27 cellular contexts compared by ENCODE assay signal in the genomic region with DNA sequence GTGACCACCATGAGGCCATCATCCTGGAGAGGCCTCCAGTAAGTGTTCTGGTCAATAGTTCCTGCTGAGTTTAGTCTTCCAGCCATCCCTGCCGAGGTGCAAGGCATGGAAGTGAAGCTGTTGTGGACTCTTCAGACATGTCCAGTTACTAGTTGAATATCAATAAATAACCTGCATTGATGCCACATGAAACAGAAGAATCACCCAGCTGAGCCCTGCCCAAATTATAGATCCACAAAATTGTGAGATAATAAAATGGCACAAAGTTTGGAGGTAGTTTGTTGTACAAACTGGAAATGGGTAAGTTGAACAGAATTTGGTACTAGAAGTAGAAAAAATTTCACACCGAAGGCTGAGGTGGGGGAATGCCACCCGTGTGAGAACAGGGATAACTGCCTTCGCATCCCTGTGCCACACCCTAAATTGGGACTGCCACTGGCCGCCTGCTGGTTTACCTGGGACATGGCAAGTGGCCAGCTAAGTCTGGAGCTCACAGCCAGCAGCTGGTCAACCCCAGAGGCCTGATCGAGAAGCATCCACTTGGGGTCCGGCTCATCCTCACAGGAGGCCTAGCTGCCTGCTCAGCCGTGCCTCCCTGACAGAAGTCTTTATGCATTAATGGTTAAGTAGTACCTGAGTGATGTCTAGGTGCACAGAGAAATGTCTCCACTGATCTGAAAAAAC.
A peak's percentile ranks its signal among the peaks of the same experiment; 100 is the strongest.
DNase-seq lines count a peak whose midpoint lies in the region; ATAC-seq and TF ChIP-seq lines count a peak whose summit lies in the region.
"Had no signal": no experiment of that assay in that cellular context is flagged by ENCODE, and none has a peak within 500 bp of the region (broad histone marks: within the 10 kb centered on the region; RNA-seq: fewer than 3 reads in every experiment).

No MANE protein-coding gene starts in this region.

- BruUV-seq in OCI-LY7 (replicated peaks; lab: Mats Ljungman, UMichigan), result no TSS peak

- ATAC-seq in GM21423 (IDR thresholded peaks at IDR 0.05; ENCODE audit: unreplicated experiment), result no peak
- ATAC-seq: T-cell had no signal

- H3K9me2 ChIP-seq in OCI-LY7 (ENCODE audit: insufficient read depth, low read length), result no peaks in the 10 kb centered on the region

- peaks cover 16% of the 10 kb centered on the region for H3K27me3 Mint-ChIP-seq in endodermal cell (ENCODE audit: insufficient read depth)
- H3K27me3 Mint-ChIP-seq: T-cell had no signal

- no peaks in the 10 kb centered on the region for H3K27me3 ChIP-seq in endodermal cell (ENCODE audit: control insufficient read depth, insufficient read depth, low read length, poor library complexity, severe bottlenecking)

- peaks cover 2% of the 10 kb centered on the region for H3K36me3 Mint-ChIP-seq in endodermal cell (ENCODE audit: low read depth)

- CTCF ChIA-PET in HEK293 (lab: Yijun Ruan, JAX), result interaction anchor here (1.0 kb wide), 1 partner anchor 13 kb away, joined by 3 read pairs; no protein-coding TSS in a partner anchor
- CTCF ChIA-PET in OCI-LY7 (lab: Charles Lee; ENCODE audit: unreplicated experiment), result no interaction called here

- H3K27ac Mint-ChIP-seq in endodermal cell, result no peak overlapping the region
- H3K27ac Mint-ChIP-seq: B cell; CD14-positive monocyte; CD8-positive, alpha-beta memory T cell; T-cell had no signal

- no peak overlapping the region for H3K9ac ChIP-seq in endodermal cell (ENCODE audit: extremely low read depth, low read length, poor library complexity, severe bottlenecking)
- H3K9ac ChIP-seq: GM23248 had no signal

- H3K9me3 Mint-ChIP-seq in endodermal cell, result peaks cover 16% of the 10 kb centered on the region

- H3K9me3 ChIP-seq in HEK293 (ENCODE audit: control insufficient read depth, insufficient read depth, low read depth, low read length), result no peaks in the 10 kb centered on the region
- no peaks in the 10 kb centered on the region; the same call in 1 of the 2 replicates for H3K9me3 ChIP-seq in OCI-LY7 (ENCODE audit: low read length)
- peaks cover 18% of the 10 kb centered on the region for H3K9me3 ChIP-seq in endodermal cell (ENCODE audit: control insufficient read depth, low read length)

- WGBS in endodermal cell (ENCODE audit: insufficient coverage in 1 of 2, insufficient read length in 1 of 2), 2 experiments, result 90% methylated on average over 6 to 8 of the region's 8 CpGs

- POLR2A ChIA-PET in HEK293 (lab: Yijun Ruan, JAX), result no interaction called here
- POLR2A ChIA-PET in OCI-LY7 (lab: Charles Lee), result no interaction called here

- H3K79me2 ChIP-seq in OCI-LY7 (ENCODE audit: insufficient read depth, low read depth, low read length), result no peaks in the 10 kb centered on the region

- no peak overlapping the region for H2AFZ ChIP-seq in OCI-LY7 (ENCODE audit: low read length)
- H2AFZ ChIP-seq: GM23248 had no signal

- H3K4me3 Mint-ChIP-seq in endodermal cell, result no peak overlapping the region
- H3K4me3 Mint-ChIP-seq: B cell; CD14-positive monocyte; CD8-positive, alpha-beta memory T cell; T-cell had no signal

- DNase-seq in DMS53 (lab: John Stamatoyannopoulos, UW), result peak; percentile 12
- DNase-seq in DMS53 treated with DMSO at 0.1 percent for 48 hours (lab: John Stamatoyannopoulos, UW; ENCODE audit: unreplicated experiment), result no peak
- peak; percentile 7 for DNase-seq in OCI-LY7 (ENCODE audit: low spot score)
- no peak for DNase-seq in endodermal cell
- no peak for DNase-seq in LoVo (ENCODE audit: low spot score)
- DNase-seq in cerebellar cortex (ENCODE audit: low spot score), result no peak
- DNase-seq: CD8-positive, alpha-beta memory T cell; GM23248; HCEC 1CT; KBM-7; NCI-H1092 treated with DMSO at 0.1 percent for 48 hours; NCI-H1436; NCI-H187; NCI-H2081 treated with DMSO at 0.1 percent for 48 hours; NCI-H2171; NCI-H226; NCI-H510A; NCI-H748 treated with DMSO at 0.1 percent for 48 hours; NK-92 treated with Interleukin-12 subunit alpha and Interleukin-12 subunit beta, amount 100 ng/mL, for 24 hours; SHP77; T-cell had no signal

- H3K4me3 ChIP-seq in HEK293 (ENCODE audit: low read depth, low read length) (no peak overlapping the region), OCI-LY7 (ENCODE audit: low read depth, low read length, poor library complexity, severe bottlenecking) (no peak overlapping the region), endodermal cell (ENCODE audit: low read length) (peak overlapping the region; percentile 9)
- H3K4me3 ChIP-seq: GM23248 had no signal

- intact Hi-C loops in OCI-LY7 (cut with micrococcal nuclease; ENCODE audit: unreplicated experiment), result no loop called here

- no peaks in the 10 kb centered on the region for H3K36me3 ChIP-seq in HEK293 (ENCODE audit: control insufficient read depth in 2 of 2, insufficient read depth in 1 of 2, low read length in 2 of 2)
- no peaks in the 10 kb centered on the region for H3K36me3 ChIP-seq in OCI-LY7 (ENCODE audit: insufficient read depth, low read length)
- H3K36me3 ChIP-seq in endodermal cell (ENCODE audit: control insufficient read depth, insufficient read depth, low read length), result no peaks in the 10 kb centered on the region

- no peaks in the 10 kb centered on the region for H3K4me1 ChIP-seq in HEK293 (ENCODE audit: control insufficient read depth, insufficient read depth, low read length)
- H3K4me1 ChIP-seq in OCI-LY7 (ENCODE audit: insufficient read depth, low read length, poor library complexity, severe bottlenecking), result no peaks in the 10 kb centered on the region
- H3K4me1 ChIP-seq in endodermal cell (ENCODE audit: control insufficient read depth, insufficient read depth, low read length), result no peaks in the 10 kb centered on the region

- H4K20me1 ChIP-seq in OCI-LY7 (ENCODE audit: insufficient read depth, low read length), result no peaks in the 10 kb centered on the region

- H3K4me2 ChIP-seq in OCI-LY7 (ENCODE audit: low read length), result no peak overlapping the region

- no peak for TF ChIP-seq CTCF in HEK293 (tag by site-specific recombination; IDR thresholded peaks at IDR 0.05)
- no peak for TF ChIP-seq CTCF in OCI-LY7 (conservative IDR thresholded peaks at IDR 0.05; ENCODE audit: low read length)
- peak; percentile 46 for TF ChIP-seq CTCF in endodermal cell (conservative IDR thresholded peaks at IDR 0.05)

- no peak overlapping the region for H3K27ac ChIP-seq in HEK293 (ENCODE audit: extremely low read depth, low read depth, low read length)
- H3K27ac ChIP-seq in OCI-LY7 (ENCODE audit: low read depth, low read length, poor library complexity, severe bottlenecking), result no peak overlapping the region
- H3K27ac ChIP-seq in endodermal cell (ENCODE audit: low read depth, low read length), result no peak overlapping the region
- H3K27ac ChIP-seq: 22Rv1, GM23248, RWPE1 had no signal

- H3K4me1 Mint-ChIP-seq in endodermal cell, result peaks cover 4% of the 10 kb centered on the region
- H3K4me1 Mint-ChIP-seq: B cell; CD14-positive monocyte; CD8-positive, alpha-beta memory T cell; T-cell had no signal

TF ChIP-seq in HEK293, 187 proteins besides CTCF, POLR2A, EP300 and RAD21:
- TF ChIP-seq ZNF626 (tag by site-specific recombination; IDR thresholded peaks at IDR 0.05) (no peak), SETDB1 (IDR thresholded peaks at IDR 0.05; ENCODE audit: insufficient read length, low read length) (peak; percentile 87), SCRT2 (tag by site-specific recombination; IDR thresholded peaks at IDR 0.05) (no peak), TRIM28 (IDR thresholded peaks at IDR 0.05; ENCODE audit: borderline replicate concordance, low read length) (peak; percentile 69; the same call in 1 of the 2 replicates)

Comparison
In these comparisons a context has a peak if more than half of its experiments do, and no peak if none do; other contexts are left out.
1. DNase-seq: peak in DMS53 (single experiment) and OCI-LY7 (single experiment); none in DMS53 treated with DMSO at 0.1 percent for 48 hours (single experiment), endodermal cell (single experiment), LoVo (single experiment) and cerebellar cortex (single experiment).